ENCODE assay signal across 9 cellular contexts in the genomic region with DNA sequence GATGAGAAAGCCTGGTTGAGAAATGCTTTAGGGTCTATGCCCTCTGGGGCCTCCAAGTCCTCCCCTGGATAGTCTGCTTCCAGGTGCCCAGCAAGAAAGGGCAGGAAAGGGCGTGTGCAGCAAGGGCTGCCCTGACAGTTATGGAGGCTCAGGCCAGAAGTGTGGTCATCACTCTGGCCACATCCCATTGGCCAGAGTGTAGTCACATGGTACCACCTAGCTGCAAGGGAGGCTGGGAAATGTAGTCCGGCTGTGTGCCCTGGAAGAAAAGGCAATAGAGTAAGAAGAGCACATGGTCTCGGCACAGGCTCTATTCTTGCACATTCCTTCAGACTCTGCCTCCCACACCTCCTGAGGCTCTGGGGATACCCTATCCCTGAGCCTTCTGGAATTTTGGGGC. TPM values are rescaled to one million over a fixed set of nuclear protein-coding genes. Genes with fewer than 3 reads are reported as not detected.
A peak's percentile ranks its signal among the peaks of the same experiment; 100 is the strongest.
DNase-seq lines count a peak whose midpoint lies in the region; ATAC-seq lines count a peak whose summit lies in the region.
"Had no signal": no experiment of that assay in that cellular context is flagged by ENCODE, and none has a peak within 500 bp of the region (broad histone marks: within the 10 kb centered on the region; RNA-seq: fewer than 3 reads in every experiment).

No MANE protein-coding gene starts in this region.

- peaks cover 95% of the 10 kb centered on the region for H3K4me1 ChIP-seq in SJSA1 (replicated peaks)

- no peak overlapping the region for H3K27ac Mint-ChIP-seq in activated T-helper 2 cell treated with anti-CD3 and anti-CD28 coated beads, Interferon-gamma antibody, Interleukin-2, Interleukin-4, amounts not matched to agents 10 μg/mL and 5 μg/mL and 100 μg/mL, durations not matched to agents 14 hours and 24 hours and 36 hours
- H3K27ac Mint-ChIP-seq in T-helper 17 cell: no peak overlapping the region

- intact Hi-C loops in activated T-helper 2 cell treated with anti-CD3 and anti-CD28 coated beads, Interferon-gamma antibody, Interleukin-2, Interleukin-4, amounts not matched to agents 10 μg/mL and 5 μg/mL and 100 μg/mL, durations not matched to agents 14 hours and 24 hours and 36 hours (cut with micrococcal nuclease): no loop called here

- no peak for ATAC-seq in GM21447 (IDR thresholded peaks at IDR 0.05; ENCODE audit: unreplicated experiment)
- ATAC-seq in T-helper 17 cell: no peak

- no peak overlapping the region for H3K4me3 ChIP-seq in SJSA1

- H3K9me3 Mint-ChIP-seq in activated T-helper 2 cell treated with anti-CD3 and anti-CD28 coated beads, Interferon-gamma antibody, Interleukin-2, Interleukin-4, amounts not matched to agents 10 μg/mL and 5 μg/mL and 100 μg/mL, durations not matched to agents 14 hours and 24 hours and 36 hours: no peaks in the 10 kb centered on the region

- DNase-seq in DMS 273 (lab: John Stamatoyannopoulos, UW; ENCODE audit: unreplicated experiment): peak; percentile 55
- DNase-seq in DMS 273 treated with DMSO at 0.1 percent for 48 hours (lab: John Stamatoyannopoulos, UW): no peak
- DNase-seq in HCEC 1CT: peak; percentile 25
- peak; percentile 46 to 63 for DNase-seq in SJSA1 (ENCODE audit: low read depth in 1 of 2, low spot score in 2 of 2)
- DNase-seq in hepatic stellate cell (ENCODE audit: low spot score): peak; percentile 76
- no peak for DNase-seq in activated T-helper 2 cell treated with anti-CD3 and anti-CD28 coated beads, Interferon-gamma antibody, Interleukin-2, Interleukin-4, amounts not matched to agents 10 μg/mL and 5 μg/mL and 100 μg/mL, durations not matched to agents 14 hours and 24 hours and 36 hours (ENCODE audit: low spot score)
- no peak for DNase-seq in T-helper 17 cell

- peaks cover 8% of the 10 kb centered on the region; the same call in 1 of the 2 replicates for H3K36me3 ChIP-seq in SJSA1

- no peak overlapping the region for H3K27ac ChIP-seq in SJSA1
- H3K27ac ChIP-seq: 22Rv1 had no signal

- no peaks in the 10 kb centered on the region for H3K27me3 Mint-ChIP-seq in activated T-helper 2 cell treated with anti-CD3 and anti-CD28 coated beads, Interferon-gamma antibody, Interleukin-2, Interleukin-4, amounts not matched to agents 10 μg/mL and 5 μg/mL and 100 μg/mL, durations not matched to agents 14 hours and 24 hours and 36 hours (ENCODE audit: low read depth)
- H3K27me3 Mint-ChIP-seq in T-helper 17 cell: no peaks in the 10 kb centered on the region

- peaks cover 39% of the 10 kb centered on the region for H3K4me1 Mint-ChIP-seq in activated T-helper 2 cell treated with anti-CD3 and anti-CD28 coated beads, Interferon-gamma antibody, Interleukin-2, Interleukin-4, amounts not matched to agents 10 μg/mL and 5 μg/mL and 100 μg/mL, durations not matched to agents 14 hours and 24 hours and 36 hours (ENCODE audit: low read depth)
- H3K4me1 Mint-ChIP-seq in T-helper 17 cell: peaks cover 18% of the 10 kb centered on the region

- peaks cover 14% of the 10 kb centered on the region for H3K36me3 Mint-ChIP-seq in activated T-helper 2 cell treated with anti-CD3 and anti-CD28 coated beads, Interferon-gamma antibody, Interleukin-2, Interleukin-4, amounts not matched to agents 10 μg/mL and 5 μg/mL and 100 μg/mL, durations not matched to agents 14 hours and 24 hours and 36 hours (ENCODE audit: low read depth)
- no peaks in the 10 kb centered on the region for H3K36me3 Mint-ChIP-seq in T-helper 17 cell (ENCODE audit: low read depth)

- no peaks in the 10 kb centered on the region for H3K27me3 ChIP-seq in SJSA1 (replicated peaks)

- H3K4me3 Mint-ChIP-seq in activated T-helper 2 cell treated with anti-CD3 and anti-CD28 coated beads, Interferon-gamma antibody, Interleukin-2, Interleukin-4, amounts not matched to agents 10 μg/mL and 5 μg/mL and 100 μg/mL, durations not matched to agents 14 hours and 24 hours and 36 hours (ENCODE audit: low read depth): no peak overlapping the region
- no peak overlapping the region for H3K4me3 Mint-ChIP-seq in T-helper 17 cell

- H3K9me3 ChIP-seq in SJSA1 (replicated peaks): no peaks in the 10 kb centered on the region
- H3K9me3 ChIP-seq in T-helper 17 cell (ENCODE audit: control insufficient read depth, low read length, poor library complexity, severe bottlenecking): no peaks in the 10 kb centered on the region

RNA-seq across cellular contexts. Expression of gene ODC1, which starts 35.7 kb away (rescaled TPM):
- total RNA-seq in SJSA1 (2014; rRNA removed; shearing (Covaris generic)): 110 and 113 TPM in 2 replicates
- total RNA-seq in activated T-helper 2 cell treated with anti-CD3 and anti-CD28 coated beads, Interferon-gamma antibody, Interleukin-2, Interleukin-4, amounts not matched to agents 10 μg/mL and 5 μg/mL and 100 μg/mL, durations not matched to agents 14 hours and 24 hours and 36 hours: 161 and 164 TPM in 2 replicates
- 100 to 1,000 TPM; 118 to 149 TPM for total RNA-seq in T-helper 17 cell

Comparison
In these comparisons a context has a peak if more than half of its experiments do, and no peak if none do; other contexts are left out.
1. DNase-seq: peak in DMS 273 (single experiment), HCEC 1CT (single experiment), SJSA1 (2 of 2) and hepatic stellate cell (single experiment); none in DMS 273 treated with DMSO at 0.1 percent for 48 hours (single experiment), activated T-helper 2 cell treated with anti-CD3 and anti-CD28 coated beads, Interferon-gamma antibody, Interleukin-2, Interleukin-4, amounts not matched to agents 10 μg/mL and 5 μg/mL and 100 μg/mL, durations not matched to agents 14 hours and 24 hours and 36 hours (single experiment) and T-helper 17 cell (0 of 3).